1 cellular context compared by ENCODE assay signal in the genomic region with DNA sequence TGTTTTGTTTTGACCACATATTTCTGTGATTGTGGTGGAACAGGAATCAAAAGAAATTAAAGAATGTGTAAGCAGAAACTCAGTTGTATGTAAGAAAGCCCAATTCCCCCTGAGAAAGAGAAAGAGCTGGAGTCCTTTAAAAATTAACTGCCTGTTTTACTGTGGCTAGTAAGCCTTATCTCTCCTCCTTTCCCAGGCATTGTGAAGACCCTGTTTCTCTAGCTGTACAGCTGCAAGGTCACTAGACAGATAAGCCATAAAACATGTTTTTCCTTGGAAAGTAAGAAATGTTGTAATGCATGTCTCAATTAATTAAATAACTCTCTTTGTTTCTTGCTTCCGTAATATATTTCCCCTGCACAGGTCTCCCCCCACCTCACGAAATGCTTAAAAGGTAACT.
TF ChIP-seq lines count a peak whose summit lies in the region.

No MANE protein-coding gene starts in this region.

TF ChIP-seq in K562, 482 proteins besides CTCF, POLR2A, EP300 and RAD21 (continued from another document and continues in another):
- TF ChIP-seq, protein P1, sequence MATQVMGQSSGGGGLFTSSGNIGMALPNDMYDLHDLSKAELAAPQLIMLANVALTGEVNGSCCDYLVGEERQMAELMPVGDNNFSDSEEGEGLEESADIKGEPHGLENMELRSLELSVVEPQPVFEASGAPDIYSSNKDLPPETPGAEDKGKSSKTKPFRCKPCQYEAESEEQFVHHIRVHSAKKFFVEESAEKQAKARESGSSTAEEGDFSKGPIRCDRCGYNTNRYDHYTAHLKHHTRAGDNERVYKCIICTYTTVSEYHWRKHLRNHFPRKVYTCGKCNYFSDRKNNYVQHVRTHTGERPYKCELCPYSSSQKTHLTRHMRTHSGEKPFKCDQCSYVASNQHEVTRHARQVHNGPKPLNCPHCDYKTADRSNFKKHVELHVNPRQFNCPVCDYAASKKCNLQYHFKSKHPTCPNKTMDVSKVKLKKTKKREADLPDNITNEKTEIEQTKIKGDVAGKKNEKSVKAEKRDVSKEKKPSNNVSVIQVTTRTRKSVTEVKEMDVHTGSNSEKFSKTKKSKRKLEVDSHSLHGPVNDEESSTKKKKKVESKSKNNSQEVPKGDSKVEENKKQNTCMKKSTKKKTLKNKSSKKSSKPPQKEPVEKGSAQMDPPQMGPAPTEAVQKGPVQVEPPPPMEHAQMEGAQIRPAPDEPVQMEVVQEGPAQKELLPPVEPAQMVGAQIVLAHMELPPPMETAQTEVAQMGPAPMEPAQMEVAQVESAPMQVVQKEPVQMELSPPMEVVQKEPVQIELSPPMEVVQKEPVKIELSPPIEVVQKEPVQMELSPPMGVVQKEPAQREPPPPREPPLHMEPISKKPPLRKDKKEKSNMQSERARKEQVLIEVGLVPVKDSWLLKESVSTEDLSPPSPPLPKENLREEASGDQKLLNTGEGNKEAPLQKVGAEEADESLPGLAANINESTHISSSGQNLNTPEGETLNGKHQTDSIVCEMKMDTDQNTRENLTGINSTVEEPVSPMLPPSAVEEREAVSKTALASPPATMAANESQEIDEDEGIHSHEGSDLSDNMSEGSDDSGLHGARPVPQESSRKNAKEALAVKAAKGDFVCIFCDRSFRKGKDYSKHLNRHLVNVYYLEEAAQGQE (CRISPR knock-in tag; IDR thresholded peaks at IDR 0.05; ENCODE audit: low read depth) = no peak
- TF ChIP-seq SNIP1 (IDR thresholded peaks at IDR 0.05; ENCODE audit: low read depth) (no peak), ZNF197 (CRISPR knock-in tag; IDR thresholded peaks at IDR 0.05; ENCODE audit: low read depth) (0 out of 2 replicates have a peak, but pooled peaks have one; percentile 11), CHAMP1 (IDR thresholded peaks at IDR 0.05) (0 out of 2 replicates have a peak, but pooled peaks have one; percentile 61), E2F3 (CRISPR knock-in tag; IDR thresholded peaks at IDR 0.05) (no peak), GMEB1 (CRISPR knock-in tag; IDR thresholded peaks at IDR 0.05) (no peak), DPF2 (IDR thresholded peaks at IDR 0.05) (peak; percentile 88), SMARCE1 (IDR thresholded peaks at IDR 0.05) (peak; percentile 68), ZNF316 (IDR thresholded peaks at IDR 0.05) (no peak), SMARCC2 (IDR thresholded peaks at IDR 0.05; ENCODE audit: low read depth) (peak; percentile 50; the same call in 1 of the 2 replicates), ASH1L (IDR thresholded peaks at IDR 0.05; ENCODE audit: borderline replicate concordance, low read depth, partially characterized antibody) (no peak), FOXK1 (CRISPR knock-in tag; IDR thresholded peaks at IDR 0.05; ENCODE audit: borderline replicate concordance) (no peak), ZNF217 (CRISPR knock-in tag; IDR thresholded peaks at IDR 0.05) (no peak), ZNF561 (CRISPR knock-in tag; conservative IDR thresholded peaks at IDR 0.05) (no peak), EWSR1 (IDR thresholded peaks at IDR 0.05; ENCODE audit: borderline replicate concordance, low read depth, partially characterized antibody) (no peak), BRD9 (IDR thresholded peaks at IDR 0.05; ENCODE audit: low read depth, partially characterized antibody) (no peak), TCF3 (CRISPR knock-in tag; IDR thresholded peaks at IDR 0.05) (peak; percentile 79), ZNF766 (CRISPR knock-in tag; conservative IDR thresholded peaks at IDR 0.05) (peak; percentile 35; the same call in 1 of the 2 replicates), ZFPM2 (CRISPR knock-in tag; IDR thresholded peaks at IDR 0.05) (no peak), MTA3 (IDR thresholded peaks at IDR 0.05; ENCODE audit: borderline replicate concordance) (peak; percentile 53; the same call in 1 of the 2 replicates), STAG1 (CRISPR knock-in tag; IDR thresholded peaks at IDR 0.05; ENCODE audit: borderline replicate concordance) (no peak), FOXM1 (IDR thresholded peaks at IDR 0.05; ENCODE audit: low read depth) (peak; percentile 69), FOXM1 (CRISPR knock-in tag; IDR thresholded peaks at IDR 0.05; ENCODE audit: low read depth) (no peak), SIN3A (IDR thresholded peaks at IDR 0.05; ENCODE audit: borderline replicate concordance in 2 of 2, control insufficient read depth in 1 of 2, low read depth in 2 of 2, low read length in 2 of 2) (no peak), TAL1 (IDR thresholded peaks at IDR 0.05) (peak; percentile 84), SMAD4 (CRISPR knock-in tag; conservative IDR thresholded peaks at IDR 0.05) (peak; percentile 56; the same call in 1 of the 2 replicates), ZNF780A (CRISPR knock-in tag; IDR thresholded peaks at IDR 0.05) (no peak), SMAD1 (IDR thresholded peaks at IDR 0.05; ENCODE audit: low read depth, low read length, partially characterized antibody) (no peak), FOXK2 (conservative IDR thresholded peaks at IDR 0.05 in 1 of 2, IDR thresholded peaks at IDR 0.05 in 1 of 2; ENCODE audit: low read depth in 2 of 2) (peak; percentile 11 to 22; a peak in 1 of 4 replicates), CBFA2T3 (IDR thresholded peaks at IDR 0.05) (peak; percentile 85)
- TF ChIP-seq, protein P2, sequence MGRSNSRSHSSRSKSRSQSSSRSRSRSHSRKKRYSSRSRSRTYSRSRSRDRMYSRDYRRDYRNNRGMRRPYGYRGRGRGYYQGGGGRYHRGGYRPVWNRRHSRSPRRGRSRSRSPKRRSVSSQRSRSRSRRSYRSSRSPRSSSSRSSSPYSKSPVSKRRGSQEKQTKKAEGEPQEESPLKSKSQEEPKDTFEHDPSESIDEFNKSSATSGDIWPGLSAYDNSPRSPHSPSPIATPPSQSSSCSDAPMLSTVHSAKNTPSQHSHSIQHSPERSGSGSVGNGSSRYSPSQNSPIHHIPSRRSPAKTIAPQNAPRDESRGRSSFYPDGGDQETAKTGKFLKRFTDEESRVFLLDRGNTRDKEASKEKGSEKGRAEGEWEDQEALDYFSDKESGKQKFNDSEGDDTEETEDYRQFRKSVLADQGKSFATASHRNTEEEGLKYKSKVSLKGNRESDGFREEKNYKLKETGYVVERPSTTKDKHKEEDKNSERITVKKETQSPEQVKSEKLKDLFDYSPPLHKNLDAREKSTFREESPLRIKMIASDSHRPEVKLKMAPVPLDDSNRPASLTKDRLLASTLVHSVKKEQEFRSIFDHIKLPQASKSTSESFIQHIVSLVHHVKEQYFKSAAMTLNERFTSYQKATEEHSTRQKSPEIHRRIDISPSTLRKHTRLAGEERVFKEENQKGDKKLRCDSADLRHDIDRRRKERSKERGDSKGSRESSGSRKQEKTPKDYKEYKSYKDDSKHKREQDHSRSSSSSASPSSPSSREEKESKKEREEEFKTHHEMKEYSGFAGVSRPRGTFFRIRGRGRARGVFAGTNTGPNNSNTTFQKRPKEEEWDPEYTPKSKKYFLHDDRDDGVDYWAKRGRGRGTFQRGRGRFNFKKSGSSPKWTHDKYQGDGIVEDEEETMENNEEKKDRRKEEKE (IDR thresholded peaks at IDR 0.05; ENCODE audit: borderline replicate concordance in 1 of 2, control insufficient read depth in 1 of 2, low read depth in 2 of 2, low read length in 1 of 2) = no peak
- TF ChIP-seq, protein P3, sequence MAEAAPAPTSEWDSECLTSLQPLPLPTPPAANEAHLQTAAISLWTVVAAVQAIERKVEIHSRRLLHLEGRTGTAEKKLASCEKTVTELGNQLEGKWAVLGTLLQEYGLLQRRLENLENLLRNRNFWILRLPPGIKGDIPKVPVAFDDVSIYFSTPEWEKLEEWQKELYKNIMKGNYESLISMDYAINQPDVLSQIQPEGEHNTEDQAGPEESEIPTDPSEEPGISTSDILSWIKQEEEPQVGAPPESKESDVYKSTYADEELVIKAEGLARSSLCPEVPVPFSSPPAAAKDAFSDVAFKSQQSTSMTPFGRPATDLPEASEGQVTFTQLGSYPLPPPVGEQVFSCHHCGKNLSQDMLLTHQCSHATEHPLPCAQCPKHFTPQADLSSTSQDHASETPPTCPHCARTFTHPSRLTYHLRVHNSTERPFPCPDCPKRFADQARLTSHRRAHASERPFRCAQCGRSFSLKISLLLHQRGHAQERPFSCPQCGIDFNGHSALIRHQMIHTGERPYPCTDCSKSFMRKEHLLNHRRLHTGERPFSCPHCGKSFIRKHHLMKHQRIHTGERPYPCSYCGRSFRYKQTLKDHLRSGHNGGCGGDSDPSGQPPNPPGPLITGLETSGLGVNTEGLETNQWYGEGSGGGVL (CRISPR knock-in tag; IDR thresholded peaks at IDR 0.05) = no peak
- TF ChIP-seq, protein P4, sequence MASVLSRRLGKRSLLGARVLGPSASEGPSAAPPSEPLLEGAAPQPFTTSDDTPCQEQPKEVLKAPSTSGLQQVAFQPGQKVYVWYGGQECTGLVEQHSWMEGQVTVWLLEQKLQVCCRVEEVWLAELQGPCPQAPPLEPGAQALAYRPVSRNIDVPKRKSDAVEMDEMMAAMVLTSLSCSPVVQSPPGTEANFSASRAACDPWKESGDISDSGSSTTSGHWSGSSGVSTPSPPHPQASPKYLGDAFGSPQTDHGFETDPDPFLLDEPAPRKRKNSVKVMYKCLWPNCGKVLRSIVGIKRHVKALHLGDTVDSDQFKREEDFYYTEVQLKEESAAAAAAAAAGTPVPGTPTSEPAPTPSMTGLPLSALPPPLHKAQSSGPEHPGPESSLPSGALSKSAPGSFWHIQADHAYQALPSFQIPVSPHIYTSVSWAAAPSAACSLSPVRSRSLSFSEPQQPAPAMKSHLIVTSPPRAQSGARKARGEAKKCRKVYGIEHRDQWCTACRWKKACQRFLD (CRISPR knock-in tag; IDR thresholded peaks at IDR 0.05) = 0 out of 2 replicates have a peak, but pooled peaks have one; percentile 41
- TF ChIP-seq, protein P5, sequence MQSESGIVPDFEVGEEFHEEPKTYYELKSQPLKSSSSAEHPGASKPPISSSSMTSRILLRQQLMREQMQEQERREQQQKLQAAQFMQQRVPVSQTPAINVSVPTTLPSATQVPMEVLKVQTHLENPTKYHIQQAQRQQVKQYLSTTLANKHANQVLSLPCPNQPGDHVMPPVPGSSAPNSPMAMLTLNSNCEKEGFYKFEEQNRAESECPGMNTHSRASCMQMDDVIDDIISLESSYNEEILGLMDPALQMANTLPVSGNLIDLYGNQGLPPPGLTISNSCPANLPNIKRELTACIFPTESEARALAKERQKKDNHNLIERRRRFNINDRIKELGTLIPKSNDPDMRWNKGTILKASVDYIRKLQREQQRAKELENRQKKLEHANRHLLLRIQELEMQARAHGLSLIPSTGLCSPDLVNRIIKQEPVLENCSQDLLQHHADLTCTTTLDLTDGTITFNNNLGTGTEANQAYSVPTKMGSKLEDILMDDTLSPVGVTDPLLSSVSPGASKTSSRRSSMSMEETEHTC (IDR thresholded peaks at IDR 0.05) = no peak
